ENCODE assay signal across 12 cellular contexts in genomic region chr12:20410746-20411145, GRCh38. TPM values are rescaled to one million over a fixed set of nuclear protein-coding genes. Genes with fewer than 3 reads are reported as not detected.
"Had no signal": no experiment of that assay in that cellular context is flagged by ENCODE, and none has a peak within 500 bp of the region (broad histone marks: within the 10 kb centered on the region; RNA-seq: fewer than 3 reads in every experiment).

No MANE protein-coding gene starts in this region.

- ATAC-seq: natural killer cell; stimulated activated effector memory CD8-positive, alpha-beta T cell treated with anti-CD3 and anti-CD28 coated beads, Interleukin-12 subunit alpha, Interleukin-12 subunit beta, amount 100 ng/mL, for 72 hours had no signal

- H3K27me3 ChIP-seq: cardiac muscle cell, esophagus muscularis mucosa, hepatocyte, uterus had no signal

- H3K27ac ChIP-seq: cardiac muscle cell, esophagus muscularis mucosa, hepatocyte, uterus had no signal

- H3K4me3 ChIP-seq: cardiac muscle cell, esophagus muscularis mucosa, hepatocyte, uterus had no signal

- H3K9me3 ChIP-seq: esophagus muscularis mucosa, uterus had no signal

- H3K36me3 ChIP-seq: cardiac muscle cell, esophagus muscularis mucosa, uterus had no signal

- DNase-seq: activated CD4-positive, alpha-beta memory T cell treated with anti-CD3 and anti-CD28 coated beads, Interleukin-2, amount 10 ng/mL, durations not matched to agents 7 days and 5 days; activated CD4-positive, alpha-beta T cell treated with anti-CD3 and anti-CD28 coated beads for 4 hours; activated effector memory CD4-positive, alpha-beta T cell treated with anti-CD3 and anti-CD28 coated beads, Interleukin-2, amount 50 U/mL, for 16 hours; activated T-cell treated with anti-CD3 and anti-CD28 coated beads, Interleukin-2, amount 50 U/mL, for 24 hours; mesendoderm; natural killer cell; T-helper 9 cell; uterus had no signal

RNA-seq across cellular contexts. Expression of gene PDE3A, which starts 42.4 kb away (rescaled TPM):
- total RNA-seq: activated CD4-positive, alpha-beta memory T cell treated with anti-CD3 and anti-CD28 coated beads, Interleukin-2, amount 10 ng/mL, durations not matched to agents 7 days and 5 days had no signal
